8 cellular contexts compared by ENCODE assay signal in genomic region chr19:9586764-9587163, GRCh38. TPM values are rescaled to one million over a fixed set of nuclear protein-coding genes. Genes with fewer than 3 reads are reported as not detected.
A peak's percentile ranks its signal among the peaks of the same experiment; 100 is the strongest.
DNase-seq lines count a peak whose midpoint lies in the region; ATAC-seq and TF ChIP-seq lines count a peak whose summit lies in the region.

No MANE protein-coding gene starts in this region.

- no peaks in the 10 kb centered on the region for H3K9me2 ChIP-seq in GM23248 (ENCODE audit: insufficient read depth)

- no peak overlapping the region for H3K27ac ChIP-seq in GM23248

- H3K79me2 ChIP-seq in GM23248 (ENCODE audit: insufficient read depth): peaks cover 30% of the 10 kb centered on the region

- no peaks in the 10 kb centered on the region for H3K27me3 ChIP-seq in GM23248 (replicated peaks; ENCODE audit: insufficient read depth)

- H3K36me3 ChIP-seq in GM23248 (ENCODE audit: low read depth): no peaks in the 10 kb centered on the region

- peak; percentile 74 for DNase-seq in A172 (ENCODE audit: low spot score)
- peak; percentile 66 for DNase-seq in GM23248
- peak; percentile 59 for DNase-seq in NCI-H460 (ENCODE audit: extremely low read depth, low read depth)
- peak; percentile 85 for DNase-seq in activated CD4-positive, alpha-beta T cell treated with anti-CD3 and anti-CD28 coated beads for 48 hours
- peak; percentile 81 for DNase-seq in choroid plexus epithelial cell (ENCODE audit: low read depth)
- DNase-seq in lower leg skin (ENCODE audit: low spot score in 2 of 2): peak; percentile 63 to 91
- peak; percentile 43 for DNase-seq in stimulated activated CD8-positive, alpha-beta memory T cell treated with anti-CD3 and anti-CD28 coated beads, Interleukin-12 subunit alpha, Interleukin-12 subunit beta, amount 100 ng/mL, for 24 hours (ENCODE audit: extremely low read depth)

- TF ChIP-seq POLR2A in lower leg skin (IDR thresholded peaks at IDR 0.05): no peak

- TF ChIP-seq CTCF in choroid plexus epithelial cell (conservative IDR thresholded peaks at IDR 0.05; ENCODE audit: low read depth, low read length) (peak; percentile 83), lower leg skin (IDR thresholded peaks at IDR 0.05) (no peak)

- H3K4me2 ChIP-seq in GM23248 (ENCODE audit: unreplicated experiment): peak overlapping the region; percentile 18

- ATAC-seq in GM21723 (IDR thresholded peaks at IDR 0.05; ENCODE audit: unreplicated experiment): no peak

- WGBS in GM23248 (ENCODE audit: low coverage in 1 of 2, low lambda C conversion rate in 2 of 2, missing lambda C conversion rate in 2 of 2), 2 experiments: 13 to 15% methylated on average over 7 of the region's 7 CpGs
- 15 to 20% methylated on average over 7 of the region's 7 CpGs for WGBS in lower leg skin, 2 donors

- no peaks in the 10 kb centered on the region for H4K20me1 ChIP-seq in GM23248 (ENCODE audit: insufficient read depth)

- H3K9ac ChIP-seq in GM23248: no peak overlapping the region

- H3K4me3 ChIP-seq in GM23248 (no peak overlapping the region), choroid plexus epithelial cell (ENCODE audit: low read depth, low read length) (no peak overlapping the region), lower leg skin (ENCODE audit: low read depth, poor library complexity, severe bottlenecking) (no peak overlapping the region)

- H3K9me3 ChIP-seq in GM23248 (ENCODE audit: low read depth): no peaks in the 10 kb centered on the region

- peak overlapping the region; percentile 79 for H2AFZ ChIP-seq in GM23248

- peaks cover 5% of the 10 kb centered on the region; the same call in 1 of the 2 replicates for H3F3A ChIP-seq in GM23248 (ENCODE audit: insufficient read depth)

- intact Hi-C loops in lower leg skin (cut with DNase I; ENCODE audit: low total_unique reads): no loop called here

- in situ Hi-C loops in GM23248 (cut with MboI): no loop called here

- H3K4me1 ChIP-seq in GM23248 (ENCODE audit: insufficient read depth): 0 out of 2 replicates have a peak, but pooled peaks cover 4% of the 10 kb centered on the region

RNA-seq across cellular contexts. Expression of gene ZNF121, which starts 2.5 kb away (rescaled TPM):
- total RNA-seq in A172 (2014; rRNA removed; shearing (Covaris generic)): 39.4 and 41.5 TPM in 2 replicates
- total RNA-seq in GM23248 (2014; rRNA removed; shearing (Covaris generic)): 27.6 and 28.4 TPM in 2 replicates
- polyA plus RNA-seq in GM23248 (2016; fragmentation: Nextera tagmentation; extraction: Ambion mirVana): 6.9 and 7.9 TPM in 2 replicates
- 80.1 and 86.4 TPM in 2 replicates for total RNA-seq in NCI-H460 (2014; rRNA removed; shearing (Covaris generic))
- polyA plus RNA-seq in NCI-H460 (2014; cell fraction: nucleus; rRNA removed): 91.5 and 98.4 TPM in 2 replicates
- total RNA-seq in lower leg skin: 10 to 100 TPM; 28.1 to 44.6 (median 31.2) TPM

RNA-seq across cellular contexts. Expression of gene ZNF561, which starts 34.3 kb away (rescaled TPM):
- total RNA-seq in A172 (2014; rRNA removed; shearing (Covaris generic)): 30.1 and 31.4 TPM in 2 replicates
- total RNA-seq in GM23248 (2014; rRNA removed; shearing (Covaris generic)): 24.8 and 33.6 TPM in 2 replicates
- 15.5 and 16.0 TPM in 2 replicates for polyA plus RNA-seq in GM23248 (2016; fragmentation: Nextera tagmentation; extraction: Ambion mirVana)
- 23.9 and 26.1 TPM in 2 replicates for total RNA-seq in NCI-H460 (2014; rRNA removed; shearing (Covaris generic))
- 18.6 and 22.0 TPM in 2 replicates for polyA plus RNA-seq in NCI-H460 (2014; cell fraction: nucleus; rRNA removed)
- 10 to 100 TPM; 31.3 to 55.0 (median 40.7) TPM for total RNA-seq in lower leg skin

RNA-seq across cellular contexts. Expression of gene ZNF426, which starts 48.3 kb away (rescaled TPM):
- 0.17 TPM in 1 of 2 replicates, not detected in the other for total RNA-seq in A172 (2014; rRNA removed; shearing (Covaris generic))
- 15.7 and 17.6 TPM in 2 replicates for total RNA-seq in GM23248 (2014; rRNA removed; shearing (Covaris generic))
- 10.5 and 10.6 TPM in 2 replicates for polyA plus RNA-seq in GM23248 (2016; fragmentation: Nextera tagmentation; extraction: Ambion mirVana)
- 13.2 and 16.3 TPM in 2 replicates for total RNA-seq in NCI-H460 (2014; rRNA removed; shearing (Covaris generic))
- polyA plus RNA-seq in NCI-H460 (2014; cell fraction: nucleus; rRNA removed): 2.0 and 3.6 TPM in 2 replicates
- 10 to 100 TPM in 2 of 4 donors, 1 to 10 TPM in 2; 4.6 to 15.7 (median 9.5) TPM for total RNA-seq in lower leg skin
